1 cellular context compared by ENCODE assay signal in genomic region chr2:10103179-10103578, GRCh38.
TF ChIP-seq lines count a peak whose summit lies in the region.

No MANE protein-coding gene starts in this region.

TF ChIP-seq in K562, 482 proteins besides CTCF, POLR2A, EP300 and RAD21 (continued from another document and continues in another):
- no peak for TF ChIP-seq MGA (IDR thresholded peaks at IDR 0.05)
- no peak for TF ChIP-seq DMBX1 (CRISPR knock-in tag; IDR thresholded peaks at IDR 0.05; ENCODE audit: borderline replicate concordance)
- no peak for TF ChIP-seq PRDM10 (IDR thresholded peaks at IDR 0.05; ENCODE audit: partially characterized antibody)
- TF ChIP-seq HMBOX1 (IDR thresholded peaks at IDR 0.05) = no peak
- 0 out of 2 replicates have a peak, but pooled peaks have one; percentile 7 for TF ChIP-seq MAFG (tag; conservative IDR thresholded peaks at IDR 0.05)
- no peak for TF ChIP-seq TRIM25 (IDR thresholded peaks at IDR 0.05; ENCODE audit: borderline replicate concordance)
- TF ChIP-seq ZNF589 (CRISPR knock-in tag; IDR thresholded peaks at IDR 0.05; ENCODE audit: low read depth) = no peak
- no peak for TF ChIP-seq PRPF4 (IDR thresholded peaks at IDR 0.05; ENCODE audit: insufficient read depth, low read depth, low read length, poor library complexity, severe bottlenecking)
- no peak for TF ChIP-seq MAX (CRISPR knock-in tag; IDR thresholded peaks at IDR 0.05)
- no peak for TF ChIP-seq ZNF408 (CRISPR knock-in tag; IDR thresholded peaks at IDR 0.05; ENCODE audit: low read depth)
- no peak for TF ChIP-seq SMAD2 (IDR thresholded peaks at IDR 0.05; ENCODE audit: low read depth, low read length)
- no peak for TF ChIP-seq GTF2F1 (IDR thresholded peaks at IDR 0.05; ENCODE audit: low read depth, low read length)
- 0 out of 2 replicates have a peak, but pooled peaks have one; percentile 28 for TF ChIP-seq ETV1 (tag; conservative IDR thresholded peaks at IDR 0.05; ENCODE audit: low read depth)
- TF ChIP-seq POLR2G (IDR thresholded peaks at IDR 0.05; ENCODE audit: low read depth, low read length) = no peak
- peak; percentile 10; the same call in 1 of the 2 replicates for TF ChIP-seq TFAP4 (CRISPR knock-in tag; IDR thresholded peaks at IDR 0.05; ENCODE audit: borderline replicate concordance)
- no peak for TF ChIP-seq NRF1 (conservative IDR thresholded peaks at IDR 0.05 in 1 of 2, IDR thresholded peaks at IDR 0.05 in 1 of 2)
- no peak for TF ChIP-seq ZMIZ1 (IDR thresholded peaks at IDR 0.05; ENCODE audit: low read depth in 2 of 2, low read length in 2 of 2)
- no peak for TF ChIP-seq RBM17 (IDR thresholded peaks at IDR 0.05; ENCODE audit: borderline replicate concordance, low read depth, low read length)
- no peak for TF ChIP-seq UBTF (IDR thresholded peaks at IDR 0.05; ENCODE audit: borderline replicate concordance in 1 of 2, low read depth in 2 of 2, low read length in 2 of 2)
- TF ChIP-seq FOXK2 (conservative IDR thresholded peaks at IDR 0.05 in 1 of 2, IDR thresholded peaks at IDR 0.05 in 1 of 2; ENCODE audit: low read depth in 2 of 2) = no peak
- TF ChIP-seq SMAD3 (CRISPR knock-in tag; conservative IDR thresholded peaks at IDR 0.05) = no peak
- no peak for TF ChIP-seq TAL1 (IDR thresholded peaks at IDR 0.05)
- no peak for TF ChIP-seq ZBTB1 (CRISPR knock-in tag; IDR thresholded peaks at IDR 0.05; ENCODE audit: borderline replicate concordance, low read depth)
- TF ChIP-seq ZNF165 (CRISPR knock-in tag; IDR thresholded peaks at IDR 0.05; ENCODE audit: borderline replicate concordance) = no peak
